In the genomic region with DNA sequence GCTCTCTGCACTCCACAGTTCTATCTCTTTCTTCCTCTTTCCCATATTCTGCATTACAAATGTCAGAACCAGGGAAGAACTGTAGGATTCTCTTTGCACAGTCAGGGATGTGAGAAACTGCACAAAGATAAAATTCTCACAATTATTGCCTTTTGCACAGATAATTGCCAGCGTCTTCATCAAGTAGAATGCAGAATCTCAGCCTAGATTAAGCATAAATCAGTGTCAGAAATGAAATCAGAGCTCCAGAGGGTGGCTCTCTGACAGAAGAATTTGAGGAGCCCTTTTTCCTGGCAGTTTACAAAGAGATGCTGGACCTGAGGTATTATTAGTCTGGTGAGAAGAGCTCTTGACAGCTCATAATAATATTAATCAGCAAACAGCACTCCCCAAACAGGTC, we compare ENCODE assay signal across 23 cellular contexts.
"Had no signal": no experiment of that assay in that cellular context is flagged by ENCODE, and none has a peak within 500 bp of the region (broad histone marks: within the 10 kb centered on the region; RNA-seq: fewer than 3 reads in every experiment).

No MANE protein-coding gene starts in this region.

- H3K4me3 ChIP-seq: cardiac muscle cell had no signal

- FAIRE-seq: astrocyte, colon, TTC549 had no signal

- DNase-seq: activated CD4-positive, alpha-beta memory T cell treated with anti-CD3 and anti-CD28 coated beads for 36 hours; activated CD4-positive, alpha-beta T cell treated with anti-CD3 and anti-CD28 coated beads, Interleukin-2, amount 10 ng/mL, durations not matched to agents 7 days and 5 days; activated CD4-positive, CD25-positive, alpha-beta regulatory T cell; activated CD8-positive, alpha-beta memory T cell treated with anti-CD3 and anti-CD28 coated beads for 24 hours; activated gamma-delta T cell; activated naive CD4-positive, alpha-beta T cell treated with anti-CD3 and anti-CD28 coated beads for 36 hours; activated T-cell treated with anti-CD3 and anti-CD28 coated beads, Interleukin-2, amount 50 U/mL, for 4 hours; amygdala; brain microvascular endothelial cell; IMR-90; KG1; NCI-H1694; NCI-H2029; NCI-H226; NCI-H526; SIG-M5; T-helper 17 cell; T-helper 9 cell had no signal

- ATAC-seq: activated T-cell treated with anti-CD3 and anti-CD28 coated beads, Interleukin-2, amount 50 U/mL, for 4 hours; activated T-helper 17 cell treated with anti-CD3 and anti-CD28 coated beads, Interleukin-2, amount 50 U/mL, for 72 hours; T-helper 17 cell had no signal

- H3K27me3 ChIP-seq: brain microvascular endothelial cell, cardiac muscle cell had no signal

- H3K36me3 ChIP-seq: brain microvascular endothelial cell, cardiac muscle cell had no signal

- H3K27ac ChIP-seq: brain microvascular endothelial cell, cardiac muscle cell had no signal
